Comparison of ENCODE assay signal across 1 cellular context in the genomic region with DNA sequence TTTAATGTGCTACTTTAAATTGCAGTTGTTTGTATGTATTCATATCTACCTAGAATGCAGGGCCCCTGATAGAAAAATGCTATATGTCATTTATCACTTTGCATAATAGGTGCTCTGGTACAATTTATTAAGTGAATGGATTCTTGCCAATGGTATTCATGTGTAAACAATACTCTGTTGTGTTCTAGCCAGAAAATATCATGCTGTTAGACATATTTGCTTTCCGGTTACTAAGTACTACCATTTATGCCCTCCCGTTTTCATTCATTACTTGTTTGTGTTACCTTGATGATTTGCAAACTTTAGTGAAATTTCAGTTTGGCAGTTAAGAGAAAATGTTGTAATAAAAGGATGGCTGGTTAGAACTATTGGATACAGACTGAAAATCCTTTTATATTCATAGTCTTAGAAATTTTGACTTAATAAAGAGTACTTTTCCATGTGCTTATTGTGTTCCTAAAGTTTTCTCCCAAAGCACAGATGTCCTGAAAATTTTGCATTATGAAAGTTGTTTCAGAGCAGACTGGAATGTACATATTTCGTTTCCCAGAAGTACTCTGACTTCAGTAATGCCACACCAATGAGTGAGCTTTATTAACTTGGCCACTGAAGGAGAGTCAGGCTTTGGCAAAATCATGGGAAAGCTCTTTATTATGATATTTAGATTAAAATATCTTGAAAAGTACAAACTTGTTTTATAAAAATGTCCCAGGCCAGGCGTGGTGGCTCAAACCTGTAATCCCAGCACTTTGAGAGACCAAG.
TF ChIP-seq lines count a peak whose summit lies in the region.

No MANE protein-coding gene starts in this region.

TF ChIP-seq in IMR-90, 13 proteins besides CTCF, POLR2A, EP300 and RAD21:
- no peak for TF ChIP-seq CEBPB (IDR thresholded peaks at IDR 0.05; ENCODE audit: low read depth, low read length)
- TF ChIP-seq, protein P1, sequence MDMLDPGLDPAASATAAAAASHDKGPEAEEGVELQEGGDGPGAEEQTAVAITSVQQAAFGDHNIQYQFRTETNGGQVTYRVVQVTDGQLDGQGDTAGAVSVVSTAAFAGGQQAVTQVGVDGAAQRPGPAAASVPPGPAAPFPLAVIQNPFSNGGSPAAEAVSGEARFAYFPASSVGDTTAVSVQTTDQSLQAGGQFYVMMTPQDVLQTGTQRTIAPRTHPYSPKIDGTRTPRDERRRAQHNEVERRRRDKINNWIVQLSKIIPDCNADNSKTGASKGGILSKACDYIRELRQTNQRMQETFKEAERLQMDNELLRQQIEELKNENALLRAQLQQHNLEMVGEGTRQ (IDR thresholded peaks at IDR 0.05; ENCODE audit: low read depth, low read length), result no peak
- TF ChIP-seq, protein P2, sequence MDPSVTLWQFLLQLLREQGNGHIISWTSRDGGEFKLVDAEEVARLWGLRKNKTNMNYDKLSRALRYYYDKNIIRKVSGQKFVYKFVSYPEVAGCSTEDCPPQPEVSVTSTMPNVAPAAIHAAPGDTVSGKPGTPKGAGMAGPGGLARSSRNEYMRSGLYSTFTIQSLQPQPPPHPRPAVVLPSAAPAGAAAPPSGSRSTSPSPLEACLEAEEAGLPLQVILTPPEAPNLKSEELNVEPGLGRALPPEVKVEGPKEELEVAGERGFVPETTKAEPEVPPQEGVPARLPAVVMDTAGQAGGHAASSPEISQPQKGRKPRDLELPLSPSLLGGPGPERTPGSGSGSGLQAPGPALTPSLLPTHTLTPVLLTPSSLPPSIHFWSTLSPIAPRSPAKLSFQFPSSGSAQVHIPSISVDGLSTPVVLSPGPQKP (IDR thresholded peaks at IDR 0.05; ENCODE audit: borderline replicate concordance, low read depth, low read length), result no peak
